ENCODE assay signal across 27 cellular contexts in genomic region chr4:143300860-143301259, GRCh38.
"Had no signal": no experiment of that assay in that cellular context is flagged by ENCODE, and none has a peak within 500 bp of the region (broad histone marks: within the 10 kb centered on the region; RNA-seq: fewer than 3 reads in every experiment).

No MANE protein-coding gene starts in this region.

- H3K4me3 Mint-ChIP-seq: mesothelial cell of epicardium; naive B cell; natural killer cell treated with Interleukin-12 subunit alpha and Interleukin-12 subunit beta and Interleukin-15 and Interleukin-18, amount 100 ng/mL, for 72 hours; neural progenitor cell; stimulated activated memory B cell treated with anti-CD40 and anti-IgM and Interleukin-4, amounts not matched to agents 10 μg/mL and 1 μg/mL and 100 μg/mL, for 72 hours; type B pancreatic cell had no signal

- H3K4me1 Mint-ChIP-seq: naive B cell; stimulated activated memory B cell treated with anti-CD40 and anti-IgM and Interleukin-4, amounts not matched to agents 10 μg/mL and 1 μg/mL and 100 μg/mL, for 72 hours had no signal

- H3K27me3 ChIP-seq: esophagus squamous epithelium, neural progenitor cell, right atrium auricular region, sigmoid colon, testis, tibial artery had no signal

- H3K4me2 ChIP-seq: neural progenitor cell had no signal

- H3K27me3 Mint-ChIP-seq: stimulated activated memory B cell treated with anti-CD40 and anti-IgM and Interleukin-4, amounts not matched to agents 10 μg/mL and 1 μg/mL and 100 μg/mL, for 72 hours; type B pancreatic cell had no signal

- H2AFZ ChIP-seq: neural progenitor cell had no signal

- H3K9me3 Mint-ChIP-seq: mesothelial cell of epicardium; naive B cell; natural killer cell treated with Interleukin-12 subunit alpha and Interleukin-12 subunit beta and Interleukin-15 and Interleukin-18, amount 100 ng/mL, for 72 hours; neural progenitor cell; stimulated activated memory B cell treated with anti-CD40 and anti-IgM and Interleukin-4, amounts not matched to agents 10 μg/mL and 1 μg/mL and 100 μg/mL, for 72 hours; type B pancreatic cell had no signal

- H3K36me3 ChIP-seq: esophagus squamous epithelium, neural progenitor cell, prostate gland, right atrium auricular region, sigmoid colon, tibial artery had no signal

- ATAC-seq: left lobe of liver; mucosa of descending colon; natural killer cell treated with Interleukin-12 subunit alpha and Interleukin-12 subunit beta and Interleukin-15 and Interleukin-18, amount 100 ng/mL, for 72 hours; stimulated activated memory B cell treated with anti-CD40 and anti-IgM and Interleukin-4, amounts not matched to agents 10 μg/mL and 1 μg/mL and 100 μg/mL, for 72 hours; stimulated activated naive CD8-positive, alpha-beta T cell treated with anti-CD3 and anti-CD28 coated beads, Interleukin-15, Interleukin-2, amounts not matched to agents 100 U/mL and 50 U/mL, for 24 hours had no signal

- H3K9ac ChIP-seq: neural progenitor cell had no signal

- H3K4me3 ChIP-seq: coronary artery, esophagus squamous epithelium, lung, mucosa of descending colon, neural progenitor cell, prostate gland, right atrium auricular region, sigmoid colon, testis, tibial artery had no signal

- H3K4me1 ChIP-seq: neural progenitor cell, prostate gland, right atrium auricular region, testis had no signal

- DNase-seq: dermis blood vessel endothelial cell; effector memory CD4-positive, alpha-beta T cell; erythroblast; esophagus squamous epithelium; hypothalamus; kidney; mesenchymal stem cell; mucosa of descending colon; naive B cell; nucleus accumbens; sigmoid colon; stimulated activated CD4-positive, alpha-beta T cell treated with anti-CD3 and anti-CD28 coated beads, Interleukin-2, amount 100 ng/mL, for 24 hours; stimulated activated CD4-positive, alpha-beta T cell treated with anti-CD3 and anti-CD28 coated beads, Interleukin-4, amount 100 ng/mL, for 4 hours; stimulated activated naive CD8-positive, alpha-beta T cell treated with anti-CD3 and anti-CD28 coated beads, Interleukin-15, Interleukin-2, amounts not matched to agents 100 U/mL and 50 U/mL, for 24 hours; substantia nigra; testis; tibial artery had no signal

- H3K36me3 Mint-ChIP-seq: mesothelial cell of epicardium; naive B cell; natural killer cell treated with Interleukin-12 subunit alpha and Interleukin-12 subunit beta and Interleukin-15 and Interleukin-18, amount 100 ng/mL, for 72 hours; neural progenitor cell; stimulated activated memory B cell treated with anti-CD40 and anti-IgM and Interleukin-4, amounts not matched to agents 10 μg/mL and 1 μg/mL and 100 μg/mL, for 72 hours; type B pancreatic cell had no signal

- H3K27ac Mint-ChIP-seq: mesothelial cell of epicardium; naive B cell; natural killer cell treated with Interleukin-12 subunit alpha and Interleukin-12 subunit beta and Interleukin-15 and Interleukin-18, amount 100 ng/mL, for 72 hours; neural progenitor cell; stimulated activated memory B cell treated with anti-CD40 and anti-IgM and Interleukin-4, amounts not matched to agents 10 μg/mL and 1 μg/mL and 100 μg/mL, for 72 hours; type B pancreatic cell had no signal

- H3K9me3 ChIP-seq: esophagus squamous epithelium, mucosa of descending colon, prostate gland, right atrium auricular region, sigmoid colon, testis, tibial artery had no signal

- H3K27ac ChIP-seq: coronary artery, esophagus squamous epithelium, neural progenitor cell, prostate gland, right atrium auricular region, sigmoid colon, testis, tibial artery had no signal
